ENCODE assay signal across 17 cellular contexts in the genomic region with DNA sequence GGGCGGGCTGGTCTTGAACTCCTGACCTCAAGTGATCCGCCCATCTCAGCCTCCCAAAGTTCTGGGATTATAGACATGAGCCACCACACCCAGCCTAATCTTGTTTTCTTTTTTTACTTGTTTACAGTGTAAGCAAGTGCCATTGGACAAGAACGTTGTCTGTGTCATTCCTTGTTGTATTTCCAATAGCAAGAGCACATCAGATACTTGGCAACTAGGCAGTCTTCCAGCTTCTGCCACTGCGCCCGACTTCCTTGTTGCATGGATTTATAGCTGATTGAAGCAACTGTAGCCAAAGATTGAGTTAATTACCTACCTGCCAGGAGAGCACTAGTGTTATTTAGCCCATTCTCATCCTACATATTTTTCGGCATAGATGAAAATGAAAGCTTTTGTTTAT. TPM values are rescaled to one million over a fixed set of nuclear protein-coding genes. Genes with fewer than 3 reads are reported as not detected.
A peak's percentile ranks its signal among the peaks of the same experiment; 100 is the strongest.
DNase-seq lines count a peak whose midpoint lies in the region; ATAC-seq and TF ChIP-seq lines count a peak whose summit lies in the region.
"Had no signal": no experiment of that assay in that cellular context is flagged by ENCODE, and none has a peak within 500 bp of the region (broad histone marks: within the 10 kb centered on the region; RNA-seq: fewer than 3 reads in every experiment).

No MANE protein-coding gene starts in this region.

- no peaks in the 10 kb centered on the region for H3K9me3 Mint-ChIP-seq in activated CD4-positive, alpha-beta T cell treated with anti-CD3 and anti-CD28 coated beads for 36 hours (ENCODE audit: low read depth)

- POLR2A ChIA-PET in activated CD4-positive, alpha-beta T cell treated with anti-CD3 and anti-CD28 coated beads for 36 hours (lab: Charles Lee) = no interaction called here

- no peaks in the 10 kb centered on the region for H3K27me3 Mint-ChIP-seq in activated CD4-positive, alpha-beta T cell treated with anti-CD3 and anti-CD28 coated beads for 36 hours

- peaks cover 13% of the 10 kb centered on the region for H3K4me1 Mint-ChIP-seq in activated CD4-positive, alpha-beta T cell treated with anti-CD3 and anti-CD28 coated beads for 36 hours

- no peak for ATAC-seq in activated CD4-positive, alpha-beta T cell treated with anti-CD3 and anti-CD28 coated beads for 36 hours
- ATAC-seq in gastrocnemius medialis (peak in 1 of 2 donors; percentile 61), GM18909 (IDR thresholded peaks at IDR 0.05; ENCODE audit: poor library complexity, unreplicated experiment) (no peak)
- ATAC-seq: GM12878, HCT116 had no signal

- H3K4me3 Mint-ChIP-seq in activated CD4-positive, alpha-beta T cell treated with anti-CD3 and anti-CD28 coated beads for 36 hours = no peak overlapping the region

- peak overlapping the region; percentile 47 for H3K27ac Mint-ChIP-seq in activated CD4-positive, alpha-beta T cell treated with anti-CD3 and anti-CD28 coated beads for 36 hours

- no peak for DNase-seq in activated CD4-positive, alpha-beta T cell treated with anti-CD3 and anti-CD28 coated beads for 36 hours
- no peak for DNase-seq in activated CD4-positive, alpha-beta T cell treated with anti-CD3 and anti-CD28 coated beads, Interleukin-2, amount 50 U/mL, for 48 hours
- DNase-seq in colonic mucosa (peak; percentile 77), gastrocnemius medialis (no peak), DMS79 (lab: John Stamatoyannopoulos, UW) (no peak), dermis blood vessel endothelial cell (no peak)
- DNase-seq: GDM1; NCI-H1417; NCI-H187 treated with DMSO at 0.1 percent for 48 hours; NCI-H345; NCI-H526; NK-92 treated with Interleukin-12 subunit alpha and Interleukin-12 subunit beta, amount 100 ng/mL, for 24 hours had no signal

- H3K4me3 ChIP-seq in colonic mucosa (no peak overlapping the region), gastrocnemius medialis (no peak overlapping the region)
- H3K4me3 ChIP-seq: GM12878 had no signal

- intact Hi-C loops in activated CD4-positive, alpha-beta T cell treated with anti-CD3 and anti-CD28 coated beads for 36 hours (cut with DNase I, micrococcal nuclease) = no loop called here
- intact Hi-C loops in colonic mucosa (cut with DNase I) = no loop called here
- intact Hi-C loops in gastrocnemius medialis (cut with DNase I; ENCODE audit: low total_unique reads) = no loop called here

- TF ChIP-seq POLR2A in gastrocnemius medialis (IDR thresholded peaks at IDR 0.05) = no peak

- no peaks in the 10 kb centered on the region for H3K36me3 ChIP-seq in colonic mucosa
- H3K36me3 ChIP-seq in gastrocnemius medialis = peaks cover 0 to 52% of the 10 kb centered on the region in 2 donors

- CTCF ChIA-PET in activated CD4-positive, alpha-beta T cell treated with anti-CD3 and anti-CD28 coated beads for 36 hours (lab: Charles Lee) = interaction anchor here (0.6 to 1.3 kb wide), 2 partner anchors 19 to 832 kb away, joined by 3 to 6 read pairs; no protein-coding TSS in a partner anchor

- peak overlapping the region; percentile 63 for H3K27ac ChIP-seq in C4-2B
- peak overlapping the region; percentile 60 for H3K27ac ChIP-seq in colonic mucosa
- H3K27ac ChIP-seq in gastrocnemius medialis = peak overlapping the region; percentile 32 to 69 (median 59)
- H3K27ac ChIP-seq: HL-60 had no signal

- peaks cover 68% of the 10 kb centered on the region for H3K36me3 Mint-ChIP-seq in activated CD4-positive, alpha-beta T cell treated with anti-CD3 and anti-CD28 coated beads for 36 hours (ENCODE audit: low read depth)

- H3K4me1 ChIP-seq in colonic mucosa = no peaks in the 10 kb centered on the region
- H3K4me1 ChIP-seq in gastrocnemius medialis = peaks cover 18 to 21% of the 10 kb centered on the region in 2 donors

- in situ Hi-C loops in gastrocnemius medialis (cut with MboI; ENCODE audit: low sequenced_read_pairs in 4 of 4) = loop anchor here in 1 of 4 donors (25.0 kb wide), 1 partner anchor 830 kb away; a partner anchor contains a TSS

- H3K9me3 ChIP-seq in colonic mucosa (no peaks in the 10 kb centered on the region), gastrocnemius medialis (no peaks in the 10 kb centered on the region)

- H3K27me3 ChIP-seq in colonic mucosa (no peaks in the 10 kb centered on the region), gastrocnemius medialis (no peaks in the 10 kb centered on the region)

- no peak overlapping the region for H3K9ac ChIP-seq in colonic mucosa (ENCODE audit: low read depth in 2 of 2, low read length in 2 of 2)

- TF ChIP-seq CTCF in C4-2B (conservative IDR thresholded peaks at IDR 0.05) (no peak), colonic mucosa (IDR thresholded peaks at IDR 0.05) (no peak), gastrocnemius medialis (IDR thresholded peaks at IDR 0.05 in 4 of 5, conservative IDR thresholded peaks at IDR 0.05 in 1 of 5) (no peak)

RNA-seq across cellular contexts. Expression of a gene that starts 3.1 kb away (rescaled TPM):
- total RNA-seq in activated CD4-positive, alpha-beta T cell treated with anti-CD3 and anti-CD28 coated beads for 36 hours = 10 to 100 TPM; 52.7 to 53.4 TPM
- total RNA-seq in colonic mucosa = 100 to 1,000 TPM; 108 to 146 TPM
- 10 to 100 TPM; 14.3 to 43.8 (median 20.0) TPM for total RNA-seq in gastrocnemius medialis
- total RNA-seq in dermis blood vessel endothelial cell = 50.4 and 72.5 TPM in 2 replicates

RNA-seq across cellular contexts. Expression of a gene that starts 21.0 kb away (rescaled TPM):
- total RNA-seq in activated CD4-positive, alpha-beta T cell treated with anti-CD3 and anti-CD28 coated beads for 36 hours = 100 to 1,000 TPM; 125 to 172 TPM
- 10 to 100 TPM; 26.4 to 47.0 TPM for total RNA-seq in colonic mucosa
- total RNA-seq in gastrocnemius medialis = 100 to 1,000 TPM; 249 to 283 (median 262) TPM
- 158 and 217 TPM in 2 replicates for total RNA-seq in dermis blood vessel endothelial cell
